Comparison of ENCODE assay signal across 15 cellular contexts in genomic region chr17:3730881-3731429, GRCh38. TPM values are rescaled to one million over a fixed set of nuclear protein-coding genes. Genes with fewer than 3 reads are reported as not detected.
A peak's percentile ranks its signal among the peaks of the same experiment; 100 is the strongest.
DNase-seq lines count a peak whose midpoint lies in the region; TF ChIP-seq lines count a peak whose summit lies in the region.
"Had no signal": no experiment of that assay in that cellular context is flagged by ENCODE, and none has a peak within 500 bp of the region (broad histone marks: within the 10 kb centered on the region; RNA-seq: fewer than 3 reads in every experiment).

No MANE protein-coding gene starts in this region.

- no peaks in the 10 kb centered on the region for H3K23me2 ChIP-seq in H9 (ENCODE audit: insufficient read length, low read depth, low read length, poor library complexity, severe bottlenecking)

- no CpG with 5 or more reads among the region's 9 CpGs for WGBS in H9 (ENCODE audit: extremely low coverage, insufficient read length, low lambda C conversion rate)
- 23% methylated on average over 8 of the region's 9 CpGs for WGBS in mesenchymal stem cell

- H2BK12ac ChIP-seq in H9 (ENCODE audit: insufficient read length, low read depth, low read length) (no peak overlapping the region), mesenchymal stem cell (ENCODE audit: low read length in 2 of 2) (no peak overlapping the region)

- H4K20me1 ChIP-seq in H9 (ENCODE audit: control insufficient read depth, insufficient read depth, insufficient read length), result no peaks in the 10 kb centered on the region

- H3K56ac ChIP-seq in H9 (ENCODE audit: insufficient read length, low read depth, low read length), result no peak overlapping the region

- no peak overlapping the region for H3T11ph ChIP-seq in H9 (ENCODE audit: low read length)

- H3K14ac ChIP-seq in H9 (ENCODE audit: insufficient read depth, low read length) (no peak overlapping the region), mesenchymal stem cell (ENCODE audit: low read length in 2 of 2) (no peak overlapping the region)

- H3K36me3 ChIP-seq in ACC112 (ENCODE audit: insufficient read depth, low read length) (no peaks in the 10 kb centered on the region), mesenchymal stem cell (ENCODE audit: control insufficient read depth in 1 of 2, insufficient read depth in 2 of 2, low read depth in 1 of 2, low read length in 2 of 2) (peaks cover 0 to 2% of the 10 kb centered on the region in 2 experiments), WERI-Rb-1 (peaks cover 20% of the 10 kb centered on the region)
- H3K36me3 ChIP-seq: pancreas, Peyer's patch had no signal

- H3K4ac ChIP-seq in H9 (ENCODE audit: low read depth, low read length) (no peak overlapping the region), mesenchymal stem cell (ENCODE audit: low read depth in 1 of 2, low read length in 2 of 2) (no peak overlapping the region)

- no peak overlapping the region for H3K9ac ChIP-seq in H9 (ENCODE audit: extremely low read depth, insufficient read length, low read length)
- no peak overlapping the region for H3K9ac ChIP-seq in mesenchymal stem cell (ENCODE audit: low read length)

- H4K91ac ChIP-seq in H9 (ENCODE audit: insufficient read length, low read depth, low read length) (no peak overlapping the region), mesenchymal stem cell (ENCODE audit: low read length) (no peak overlapping the region)

- H3K4me3 Mint-ChIP-seq in H9, result no peak overlapping the region; a peak in 1 of 5 replicates
- H3K4me3 Mint-ChIP-seq: type B pancreatic cell had no signal

- peak overlapping the region; percentile 39 to 92 (median 75); a peak in 3 of 7 replicates for H3K27ac Mint-ChIP-seq in H9
- H3K27ac Mint-ChIP-seq: activated T-helper 2 cell treated with anti-CD3 and anti-CD28 coated beads, Interferon-gamma antibody, Interleukin-2, Interleukin-4, amounts not matched to agents 10 μg/mL and 5 μg/mL and 100 μg/mL, durations not matched to agents 14 hours and 24 hours and 36 hours; type B pancreatic cell had no signal

- H3K9me3 ChIP-seq in H9 (ENCODE audit: control insufficient read depth, low read depth, low read length) (no peaks in the 10 kb centered on the region), mesenchymal stem cell (ENCODE audit: control insufficient read depth, low read length) (no peaks in the 10 kb centered on the region), WERI-Rb-1 (ENCODE audit: severe bottlenecking) (no peaks in the 10 kb centered on the region)
- H3K9me3 ChIP-seq: pancreas, Peyer's patch had no signal

- peaks cover 11 to 15% of the 10 kb centered on the region in 2 experiments for H3K4me1 Mint-ChIP-seq in H9

- H3K9me3 Mint-ChIP-seq in H9, result no peaks in the 10 kb centered on the region
- H3K9me3 Mint-ChIP-seq: activated T-helper 2 cell treated with anti-CD3 and anti-CD28 coated beads, Interferon-gamma antibody, Interleukin-2, Interleukin-4, amounts not matched to agents 10 μg/mL and 5 μg/mL and 100 μg/mL, durations not matched to agents 14 hours and 24 hours and 36 hours; IgD-negative memory B cell; type B pancreatic cell had no signal

- H3K18ac ChIP-seq in H9 (ENCODE audit: insufficient read length, low read depth, low read length) (no peak overlapping the region), mesenchymal stem cell (ENCODE audit: low read depth in 1 of 2, low read length in 2 of 2) (peak overlapping the region in 1 of 2 experiments; percentile 26)

- no peak overlapping the region for H3K27ac ChIP-seq in ACC112 (ENCODE audit: low read depth, low read length)
- H3K27ac ChIP-seq in H9 (ENCODE audit: insufficient read length, low read depth, low read length), result peak overlapping the region; percentile 11
- H3K27ac ChIP-seq in mesenchymal stem cell (ENCODE audit: low read length, poor library complexity, severe bottlenecking), result peak overlapping the region; percentile 76
- no peak overlapping the region for H3K27ac ChIP-seq in WERI-Rb-1
- H3K27ac ChIP-seq: pancreas, Peyer's patch had no signal

- DNase-seq in H9 (no peak), cardiac fibroblast (ENCODE audit: low read depth in 2 of 2) (peak; percentile 36 to 56), mesenchymal stem cell (peak; percentile 16), WERI-Rb-1 (no peak), germinal center (ENCODE audit: low spot score) (no peak), superior temporal gyrus (ENCODE audit: extremely low spot score) (no peak), mucosa of gallbladder (ENCODE audit: low spot score) (no peak)
- DNase-seq: NCI-H1436, NCI-H510A treated with DMSO at 0.1 percent for 48 hours, pancreas, Peyer's patch had no signal

- no peak overlapping the region for H4K5ac ChIP-seq in H9 (ENCODE audit: insufficient read length, low read depth, low read length)

- H2BK20ac ChIP-seq in H9 (ENCODE audit: low read depth, low read length, poor library complexity, severe bottlenecking), result no peak overlapping the region

- peaks cover 19 to 23% (median 22%) of the 10 kb centered on the region in 3 experiments; a peak in 6 of 7 replicates for H3K36me3 Mint-ChIP-seq in H9 (ENCODE audit: insufficient read depth in 1 of 3, low read depth in 3 of 3)
- H3K36me3 Mint-ChIP-seq: IgD-negative memory B cell had no signal

- peaks cover 14% of the 10 kb centered on the region for H3K79me2 ChIP-seq in ACC112 (ENCODE audit: control insufficient read depth, insufficient read depth, low read length, unreplicated experiment)
- H3K79me2 ChIP-seq in H9 (ENCODE audit: insufficient read depth, low read length), result peaks cover 2% of the 10 kb centered on the region; the same call in 1 of the 2 replicates

- H3K79me1 ChIP-seq in H9 (ENCODE audit: insufficient read depth, low read depth, low read length, poor library complexity, severe bottlenecking) (no peaks in the 10 kb centered on the region), mesenchymal stem cell (replicated peaks; ENCODE audit: low read length, poor library complexity, severe bottlenecking) (peaks cover 17% of the 10 kb centered on the region)

- H3K27me3 ChIP-seq in ACC112 (ENCODE audit: insufficient read depth, low read length), result no peaks in the 10 kb centered on the region
- no peaks in the 10 kb centered on the region for H3K27me3 ChIP-seq in H9 (ENCODE audit: insufficient read depth, low read length)
- peaks cover 0 to 3% of the 10 kb centered on the region in 2 experiments for H3K27me3 ChIP-seq in mesenchymal stem cell (ENCODE audit: control insufficient read depth in 1 of 2, insufficient read depth in 1 of 2, low read length in 2 of 2)
- H3K27me3 ChIP-seq in WERI-Rb-1 (ENCODE audit: insufficient read depth, low read depth, severe bottlenecking), result no peaks in the 10 kb centered on the region
- H3K27me3 ChIP-seq: pancreas, Peyer's patch had no signal

- H3K27me3 Mint-ChIP-seq in H9 (ENCODE audit: low read depth), result no peaks in the 10 kb centered on the region
- H3K27me3 Mint-ChIP-seq: IgD-negative memory B cell, type B pancreatic cell had no signal

- H2BK5ac ChIP-seq in H9 (ENCODE audit: insufficient read length, low read length) (no peak overlapping the region), mesenchymal stem cell (ENCODE audit: low read depth, low read length, poor library complexity, severe bottlenecking) (peak overlapping the region; percentile 19)

- H2AK5ac ChIP-seq in H9 (ENCODE audit: insufficient read length, low read length), result no peak overlapping the region
- no peak overlapping the region for H2AK5ac ChIP-seq in mesenchymal stem cell (ENCODE audit: low read length, severe bottlenecking)

- no peak overlapping the region for H3K4me2 ChIP-seq in H9 (ENCODE audit: insufficient read depth, insufficient read length, low read length)
- H3K4me2 ChIP-seq in mesenchymal stem cell (ENCODE audit: low read length, poor library complexity, severe bottlenecking), result peak overlapping the region; percentile 51

- H2BK15ac ChIP-seq in H9 (ENCODE audit: low read depth, low read length) (no peak overlapping the region), mesenchymal stem cell (ENCODE audit: low read depth, poor library complexity, severe bottlenecking) (no peak overlapping the region)

- H2BK120ac ChIP-seq in H9 (ENCODE audit: low read depth, low read length, poor library complexity, severe bottlenecking), result no peak overlapping the region
- H2BK120ac ChIP-seq in mesenchymal stem cell (ENCODE audit: low read depth, low read length), result no peak overlapping the region

- H4K8ac ChIP-seq in H9 (replicated peaks; ENCODE audit: insufficient read length, low read depth, low read length) (no peak overlapping the region), mesenchymal stem cell (ENCODE audit: low read length) (no peak overlapping the region)

- H2AFZ ChIP-seq in ACC112 (ENCODE audit: low read length, unreplicated experiment), result peak overlapping the region; percentile 50
- H2AFZ ChIP-seq in H9 (ENCODE audit: low read length), result no peak overlapping the region
- H2AFZ ChIP-seq in mesenchymal stem cell (ENCODE audit: low read depth, low read length), result no peak overlapping the region

- TF ChIP-seq CTCF in H9 (conservative IDR thresholded peaks at IDR 0.05) (no peak), cardiac fibroblast (IDR thresholded peaks at IDR 0.05; ENCODE audit: low read depth, low read length) (no peak), WERI-Rb-1 (IDR thresholded peaks at IDR 0.05; ENCODE audit: low read depth, low read length) (no peak)

- H3K23ac ChIP-seq in H9 (ENCODE audit: insufficient read length, low read depth, low read length) (no peak overlapping the region), mesenchymal stem cell (ENCODE audit: low read length in 2 of 2) (no peak overlapping the region)

- peaks cover 15% of the 10 kb centered on the region for H3K4me1 ChIP-seq in ACC112 (ENCODE audit: control insufficient read depth, insufficient read depth, low read length, unreplicated experiment)
- no peaks in the 10 kb centered on the region; the same call in 1 of the 2 replicates for H3K4me1 ChIP-seq in H9 (ENCODE audit: insufficient read depth, low read length)
- H3K4me1 ChIP-seq in mesenchymal stem cell (ENCODE audit: control insufficient read depth, insufficient read depth, low read depth, low read length), result peaks cover 12% of the 10 kb centered on the region
- H3K4me1 ChIP-seq: pancreas, Peyer's patch had no signal

- no peak overlapping the region for H3K4me3 ChIP-seq in ACC112 (ENCODE audit: low read depth, low read length)
- no peak overlapping the region for H3K4me3 ChIP-seq in cardiac fibroblast (replicated peaks in 1 of 2; ENCODE audit: low read depth in 2 of 2, low read length in 2 of 2)
- no peak overlapping the region for H3K4me3 ChIP-seq in mesenchymal stem cell (ENCODE audit: insufficient read depth in 1 of 2, low read depth in 1 of 2, low read length in 2 of 2)
- no peak overlapping the region for H3K4me3 ChIP-seq in WERI-Rb-1 (ENCODE audit: low read depth, low read length)
- H3K4me3 ChIP-seq: pancreas, Peyer's patch had no signal

RNA-seq across cellular contexts. Expression of gene HASPIN, which starts 7.3 kb away (rescaled TPM):
- total RNA-seq in H9 (2021) (26.6 and 26.7 TPM in 2 replicates), mucosa of gallbladder (0.32 TPM)
- polyA plus RNA-seq in mesenchymal stem cell (2013, experiment 1 of 2), result 1.4 TPM
- 1.4 TPM for polyA plus RNA-seq in mesenchymal stem cell (2013, experiment 2 of 2)
- polyA plus RNA-seq: pancreas had no signal

RNA-seq across cellular contexts. Expression of gene P2RX5, which starts 35.0 kb away (rescaled TPM):
- 4.2 and 4.7 TPM in 2 replicates for total RNA-seq in H9 (2021)
- 0.35 TPM for polyA plus RNA-seq in mesenchymal stem cell (2013, experiment 1 of 2)
- 0.30 TPM for polyA plus RNA-seq in mesenchymal stem cell (2013, experiment 2 of 2)
- 2.0 TPM for total RNA-seq in mucosa of gallbladder

Comparison
In these comparisons a context has a peak if more than half of its experiments do, and no peak if none do; other contexts are left out.
1. H3K27ac ChIP-seq: peak in H9 (single experiment) and mesenchymal stem cell (single experiment); none in ACC112 (single experiment) and WERI-Rb-1 (single experiment).
2. DNase-seq: peak in cardiac fibroblast (2 of 2) and mesenchymal stem cell (single experiment); none in H9 (single experiment), WERI-Rb-1 (single experiment), germinal center (single experiment), superior temporal gyrus (single experiment) and mucosa of gallbladder (single experiment).
3. RNA of gene HASPIN, which starts 7.3 kb away (total RNA-seq): 26.6 to 26.7 TPM in H9; 0.32 TPM in mucosa of gallbladder (single experiment); every median in the first group is over 10 times any median in the second.